Comparison of ENCODE assay signal across 18 cellular contexts in the genomic region with DNA sequence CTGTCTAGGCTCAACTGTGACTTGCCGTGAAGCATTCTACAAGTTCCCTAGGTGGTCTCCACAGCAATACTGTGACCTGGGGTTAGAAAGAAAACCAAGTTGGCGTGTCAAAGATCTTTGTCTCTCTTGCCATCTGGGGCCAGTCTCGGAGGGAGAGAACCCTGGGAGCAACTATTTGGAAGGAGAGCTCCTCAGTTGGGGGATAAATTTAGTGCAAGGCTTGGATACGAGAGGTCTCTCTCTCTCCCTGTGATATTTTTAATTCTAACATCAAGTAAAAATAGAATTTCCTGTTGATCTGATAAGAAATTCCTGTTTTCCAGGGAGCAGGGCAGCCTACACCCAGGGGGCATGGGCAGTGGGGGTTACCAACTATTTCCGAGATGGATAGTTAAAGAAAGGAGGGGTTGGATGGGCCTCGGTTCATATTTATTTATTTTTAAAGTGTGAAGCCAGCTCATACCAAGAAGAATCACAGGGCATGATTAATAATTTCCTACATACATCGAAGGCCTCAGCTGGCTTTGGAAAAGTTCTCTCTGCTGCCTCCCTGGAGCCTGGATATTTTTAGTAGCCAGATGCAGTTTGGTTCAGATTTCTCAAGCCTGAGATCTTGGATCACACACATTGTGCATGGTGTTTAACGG.
DNase-seq lines count a peak whose midpoint lies in the region; ATAC-seq, FAIRE-seq and TF ChIP-seq lines count a peak whose summit lies in the region.
"Had no signal": no experiment of that assay in that cellular context is flagged by ENCODE, and none has a peak within 500 bp of the region (broad histone marks: within the 10 kb centered on the region; RNA-seq: fewer than 3 reads in every experiment).

No MANE protein-coding gene starts in this region.

- H3K4me3 ChIP-seq in right atrium auricular region (no peak overlapping the region), stomach smooth muscle (ENCODE audit: low read length in 2 of 2) (peak overlapping the region in 1 of 2 donors; percentile 15)
- H3K4me3 ChIP-seq: MG63, Peyer's patch had no signal

- H3K36me3 ChIP-seq in right atrium auricular region: no peaks in the 10 kb centered on the region
- no peaks in the 10 kb centered on the region for H3K36me3 ChIP-seq in stomach smooth muscle (ENCODE audit: control insufficient read depth in 2 of 2, insufficient read depth in 2 of 2, low read length in 2 of 2)
- H3K36me3 ChIP-seq: MG63, Peyer's patch had no signal

- no peak for TF ChIP-seq POLR2A in GM12892 (IDR thresholded peaks at IDR 0.05; ENCODE audit: low read depth, low read length)

- H3K9ac ChIP-seq in stomach smooth muscle (ENCODE audit: low read length in 2 of 2): no peak overlapping the region

- TF ChIP-seq CTCF in chondrocyte (IDR thresholded peaks at IDR 0.05) (peak; percentile 48), right atrium auricular region (IDR thresholded peaks at IDR 0.05) (no peak)

- H3K27me3 Mint-ChIP-seq in chondrocyte (ENCODE audit: low read depth): peaks cover 2% of the 10 kb centered on the region

- no peaks in the 10 kb centered on the region for H3K9me3 ChIP-seq in right atrium auricular region
- no peaks in the 10 kb centered on the region for H3K9me3 ChIP-seq in stomach smooth muscle (ENCODE audit: control insufficient read depth in 2 of 2, low read length in 2 of 2)
- H3K9me3 ChIP-seq: MG63, Peyer's patch had no signal

- H3K9me3 Mint-ChIP-seq in chondrocyte (ENCODE audit: low read depth): no peaks in the 10 kb centered on the region

- H3K4me1 ChIP-seq in right atrium auricular region (peaks cover 0 to 43% of the 10 kb centered on the region in 2 donors), stomach smooth muscle (ENCODE audit: control insufficient read depth, insufficient read depth, low read length) (peaks cover 16% of the 10 kb centered on the region)
- H3K4me1 ChIP-seq: Peyer's patch had no signal

- H3K27me3 ChIP-seq in right atrium auricular region (no peaks in the 10 kb centered on the region), stomach smooth muscle (ENCODE audit: control insufficient read depth in 1 of 2, insufficient read depth in 2 of 2, low read length in 2 of 2) (no peaks in the 10 kb centered on the region)
- H3K27me3 ChIP-seq: MG63, Peyer's patch had no signal

- no peak for ATAC-seq in GM18498 (IDR thresholded peaks at IDR 0.05; ENCODE audit: unreplicated experiment)

- DNase-seq in HCEC 1CT (peak; percentile 49), chondrocyte (ENCODE audit: low spot score) (no peak), right atrium auricular region (ENCODE audit: low spot score) (no peak), AG08396 (ENCODE audit: low spot score) (no peak), GM12892 (ENCODE audit: insufficient read length) (no peak)
- DNase-seq: activated CD4-positive, CD25-positive, alpha-beta regulatory T cell; activated naive CD4-positive, alpha-beta T cell treated with Interleukin-2 at 50 U/mL for 16 hours; MG63; naive thymus-derived CD4-positive, alpha-beta T cell; NCI-H1694 treated with DMSO at 0.1 percent for 48 hours; NCI-H748 treated with DMSO at 0.1 percent for 48 hours; Peyer's patch; retina; stimulated activated CD4-positive, alpha-beta T cell treated with anti-CD3 and anti-CD28 coated beads, Interleukin-2, amount 100 ng/mL, for 48 hours had no signal

- H3K27ac ChIP-seq in right atrium auricular region: peak overlapping the region; percentile 48 to 67
- H3K27ac ChIP-seq in stomach smooth muscle (ENCODE audit: low read length): peak overlapping the region; percentile 11
- H3K27ac ChIP-seq: C4-2B, Peyer's patch had no signal

- no peak for FAIRE-seq in GM12892 (lab: Jason Lieb, UNC)

- no peak overlapping the region for H3K4me3 Mint-ChIP-seq in chondrocyte (ENCODE audit: unreplicated experiment)
- H3K4me3 Mint-ChIP-seq: naive thymus-derived CD4-positive, alpha-beta T cell; type B pancreatic cell had no signal

- peak overlapping the region; percentile 88 for H3K27ac Mint-ChIP-seq in chondrocyte (ENCODE audit: unreplicated experiment)
- H3K27ac Mint-ChIP-seq: type B pancreatic cell had no signal

- H3K36me3 Mint-ChIP-seq in chondrocyte (ENCODE audit: low read depth): no peaks in the 10 kb centered on the region
- H3K36me3 Mint-ChIP-seq: naive thymus-derived CD4-positive, alpha-beta T cell; type B pancreatic cell had no signal

- H3K4me1 Mint-ChIP-seq in chondrocyte (ENCODE audit: low read depth): peaks cover 27% of the 10 kb centered on the region
- H3K4me1 Mint-ChIP-seq: naive thymus-derived CD4-positive, alpha-beta T cell had no signal
